In the genomic region with DNA sequence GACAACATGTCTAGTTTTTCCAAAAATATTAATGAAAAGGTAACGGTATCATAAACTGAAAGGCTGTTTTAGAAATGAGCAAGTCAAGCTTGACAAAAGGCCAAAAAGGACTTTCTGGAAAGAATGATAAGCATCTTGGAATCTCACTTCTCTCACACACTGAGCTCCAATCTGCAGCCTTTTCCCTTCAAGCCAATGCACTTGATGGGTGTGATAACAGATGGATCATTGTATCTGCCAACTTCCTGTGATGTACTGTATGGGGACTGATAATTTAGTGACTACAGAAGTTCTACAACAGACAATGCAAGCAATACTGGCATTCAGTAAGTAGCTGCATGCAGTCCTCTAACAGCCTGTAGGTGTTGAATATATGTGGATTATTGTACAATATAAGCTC, we compare ENCODE assay signal across 17 cellular contexts.
A peak's percentile ranks its signal among the peaks of the same experiment; 100 is the strongest.
DNase-seq lines count a peak whose midpoint lies in the region; FAIRE-seq and TF ChIP-seq lines count a peak whose summit lies in the region.
"Had no signal": no experiment of that assay in that cellular context is flagged by ENCODE, and none has a peak within 500 bp of the region (broad histone marks: within the 10 kb centered on the region; RNA-seq: fewer than 3 reads in every experiment).

No MANE protein-coding gene starts in this region.

- no peaks in the 10 kb centered on the region for H3K9me2 ChIP-seq in OCI-LY7 (ENCODE audit: insufficient read depth, low read length)

- intact Hi-C loops in A673 (cut with micrococcal nuclease; ENCODE audit: unreplicated experiment) (no loop called here), OCI-LY7 (cut with micrococcal nuclease; ENCODE audit: unreplicated experiment) (no loop called here)

- H3K4me1 ChIP-seq in A673 (ENCODE audit: insufficient read depth, low read length, poor library complexity, severe bottlenecking) (peaks cover 65% of the 10 kb centered on the region), adipocyte (ENCODE audit: control insufficient read depth, insufficient read depth, low read length) (peaks cover 82% of the 10 kb centered on the region), OCI-LY7 (ENCODE audit: insufficient read depth, low read length, poor library complexity, severe bottlenecking) (no peaks in the 10 kb centered on the region)

- CTCF ChIA-PET in A673 (lab: Charles Lee) (no interaction called here), OCI-LY7 (lab: Charles Lee; ENCODE audit: unreplicated experiment) (no interaction called here)

- BruUV-seq in A673 (replicated peaks; lab: Mats Ljungman, UMichigan), result no TSS peak
- BruUV-seq in OCI-LY7 (replicated peaks; lab: Mats Ljungman, UMichigan), result no TSS peak

- no peaks in the 10 kb centered on the region for H3K27me3 ChIP-seq in A673 (replicated peaks; ENCODE audit: insufficient read depth, low read depth, low read length, poor library complexity)
- H3K27me3 ChIP-seq in adipocyte (replicated peaks; ENCODE audit: control insufficient read depth, insufficient read depth, low read length), result no peaks in the 10 kb centered on the region
- H3K27me3 ChIP-seq: right atrium auricular region had no signal

- peak; percentile 63 for DNase-seq in A673 (ENCODE audit: low spot score)
- no peak for DNase-seq in HTR-8/SVneo (ENCODE audit: insufficient read length, low spot score)
- DNase-seq in adipocyte (ENCODE audit: low read depth), result peak; percentile 57
- DNase-seq in iris pigment epithelial cell (ENCODE audit: low read depth), result peak; percentile 45
- DNase-seq in Kasumi-1 (lab: John Stamatoyannopoulos, UW), result no peak
- DNase-seq in OCI-LY7 (ENCODE audit: low spot score), result no peak
- no peak for DNase-seq in GDM1 (lab: John Stamatoyannopoulos, UW)
- no peak for DNase-seq in frontal cortex (ENCODE audit: low spot score in 2 of 2)
- DNase-seq: activated CD8-positive, alpha-beta memory T cell treated with anti-CD3 and anti-CD28 coated beads, Interleukin-2, amount 10 ng/mL, durations not matched to agents 7 days and 5 days; activated naive CD4-positive, alpha-beta T cell treated with anti-CD3 and anti-CD28 coated beads for 36 hours; immature natural killer cell; NCI-H1092; NCI-H510A treated with DMSO at 0.1 percent for 48 hours; SHP77; stimulated activated CD4-positive, alpha-beta T cell treated with anti-CD3 and anti-CD28 coated beads, Interleukin-4, amount 100 ng/mL, for 24 hours; stimulated activated naive CD4-positive, alpha-beta T cell treated with Interleukin-2 at 50 U/mL for 16 hours had no signal

- peak overlapping the region; percentile 11 for H3K9ac ChIP-seq in adipocyte (ENCODE audit: low read length)

- POLR2A ChIA-PET in A673 (lab: Charles Lee; ENCODE audit: low non-redundant PET), result no interaction called here
- POLR2A ChIA-PET in OCI-LY7 (lab: Charles Lee), result interaction anchor here (0.6 to 1.2 kb wide), 4 partner anchors 12 to 111 kb away, joined by 3 to 6 read pairs (median 4); no protein-coding TSS in a partner anchor

- TF ChIP-seq CTCF in A673 (conservative IDR thresholded peaks at IDR 0.05; ENCODE audit: low read depth, low read length), result no peak
- no peak for TF ChIP-seq CTCF in OCI-LY7 (conservative IDR thresholded peaks at IDR 0.05; ENCODE audit: low read length)

- H3K36me3 ChIP-seq in A673 (ENCODE audit: insufficient read depth, low read length, poor library complexity, severe bottlenecking), result no peaks in the 10 kb centered on the region
- no peaks in the 10 kb centered on the region for H3K36me3 ChIP-seq in adipocyte (ENCODE audit: control insufficient read depth, insufficient read depth, low read length, severe bottlenecking)
- no peaks in the 10 kb centered on the region for H3K36me3 ChIP-seq in OCI-LY7 (ENCODE audit: insufficient read depth, low read length)
- H3K36me3 ChIP-seq: right atrium auricular region had no signal

- H3K27ac ChIP-seq in A673 (ENCODE audit: low read depth, low read length, poor library complexity, severe bottlenecking) (peak overlapping the region; percentile 6), OCI-LY7 (ENCODE audit: low read depth, low read length, poor library complexity, severe bottlenecking) (no peak overlapping the region)
- H3K27ac ChIP-seq: right atrium auricular region had no signal

- H3K4me2 ChIP-seq in OCI-LY7 (ENCODE audit: low read length), result no peak overlapping the region

- H3K9me3 ChIP-seq in A673 (ENCODE audit: low read depth, low read length, poor library complexity, severe bottlenecking) (no peaks in the 10 kb centered on the region), adipocyte (ENCODE audit: control insufficient read depth, low read length) (no peaks in the 10 kb centered on the region), OCI-LY7 (ENCODE audit: low read length) (no peaks in the 10 kb centered on the region)
- H3K9me3 ChIP-seq: right atrium auricular region had no signal

- peaks cover 13% of the 10 kb centered on the region; the same call in 1 of the 2 replicates for H4K20me1 ChIP-seq in OCI-LY7 (ENCODE audit: insufficient read depth, low read length)

- no peak overlapping the region for H2AFZ ChIP-seq in OCI-LY7 (ENCODE audit: low read length)

- H3K79me2 ChIP-seq in OCI-LY7 (ENCODE audit: insufficient read depth, low read depth, low read length), result no peaks in the 10 kb centered on the region

- no peak overlapping the region for H3K4me3 ChIP-seq in A673 (ENCODE audit: low read depth, low read length, poor library complexity, severe bottlenecking)
- no peak overlapping the region for H3K4me3 ChIP-seq in adipocyte (ENCODE audit: low read length)
- no peak overlapping the region for H3K4me3 ChIP-seq in OCI-LY7 (ENCODE audit: low read depth, low read length, poor library complexity, severe bottlenecking)
- H3K4me3 ChIP-seq: right atrium auricular region had no signal

- peak; percentile 55 for FAIRE-seq in HTR-8/SVneo (lab: Jason Lieb, UNC)
- no peak for FAIRE-seq in frontal cortex (lab: Jason Lieb, UNC)

Comparison
In these comparisons a context has a peak if more than half of its experiments do, and no peak if none do; other contexts are left out.
1. DNase-seq: peak in A673 (single experiment), adipocyte (single experiment) and iris pigment epithelial cell (single experiment); none in HTR-8/SVneo (single experiment), Kasumi-1 (0 of 2), OCI-LY7 (single experiment), GDM1 (single experiment) and frontal cortex (0 of 2).